In the genomic region with DNA sequence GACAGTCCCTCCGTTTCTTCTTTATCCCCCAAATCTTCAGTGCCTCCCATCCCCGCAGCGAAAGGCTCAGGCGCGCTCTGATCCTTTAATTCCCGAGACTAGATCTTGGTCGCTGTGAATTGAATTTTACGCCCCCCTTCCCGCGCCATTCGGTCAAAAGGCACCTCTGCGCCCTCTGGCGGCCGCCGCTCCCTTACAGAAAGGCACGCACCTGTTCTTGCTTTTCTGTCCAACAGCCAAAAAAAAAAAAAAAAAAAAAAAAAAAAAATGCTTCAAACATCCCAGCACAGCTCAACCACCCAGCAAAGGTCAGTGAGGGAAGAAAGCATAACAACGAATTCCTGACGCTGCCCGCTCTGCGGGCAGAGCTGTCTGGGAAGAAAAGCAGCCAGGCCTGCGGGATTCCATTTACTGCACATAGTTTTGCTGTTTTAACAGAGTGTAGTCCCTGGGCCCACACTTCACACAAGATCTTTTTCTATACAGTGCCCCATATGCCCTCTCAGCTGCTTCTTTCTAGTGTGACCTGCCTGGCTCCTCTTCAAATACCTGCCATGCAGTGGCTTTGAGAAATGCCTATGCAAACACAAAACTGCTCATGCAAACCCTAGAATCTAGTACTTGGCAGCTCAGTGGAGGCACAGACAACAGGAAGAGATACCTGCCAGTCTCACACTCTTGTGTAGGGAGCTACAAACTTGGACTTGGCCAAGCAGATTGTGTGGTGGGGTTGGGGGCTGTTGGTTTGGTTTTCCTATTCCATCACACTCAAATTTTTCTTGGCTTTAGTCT, we compare ENCODE assay signal across 9 cellular contexts. TPM values are rescaled to one million over a fixed set of nuclear protein-coding genes. Genes with fewer than 3 reads are reported as not detected.
A peak's percentile ranks its signal among the peaks of the same experiment; 100 is the strongest.
DNase-seq lines count a peak whose midpoint lies in the region; ATAC-seq, FAIRE-seq and TF ChIP-seq lines count a peak whose summit lies in the region.
"Had no signal": no experiment of that assay in that cellular context is flagged by ENCODE, and none has a peak within 500 bp of the region (broad histone marks: within the 10 kb centered on the region; RNA-seq: fewer than 3 reads in every experiment).

No MANE protein-coding gene starts in this region.

- H4K20me1 ChIP-seq in HCT116 (ENCODE audit: insufficient read depth), result no peaks in the 10 kb centered on the region; the same call in 1 of the 2 replicates

- ATAC-seq in HCT116, result peak; percentile 46
- peak; percentile 26 for ATAC-seq in activated B cell treated with CpG ODN at 0.5 μM for 24 hours (ENCODE audit: low read depth)
- no peak for ATAC-seq in HG02571 (IDR thresholded peaks at IDR 0.05; ENCODE audit: unreplicated experiment)

- H3K4me3 Mint-ChIP-seq in activated B cell treated with CpG ODN at 0.5 μM for 24 hours, result peak overlapping the region; percentile 96

- H3K4me3 ChIP-seq in HCT116 (replicated peaks in 1 of 2; ENCODE audit: low read depth in 1 of 2, low read length in 2 of 2), result peak overlapping the region; percentile 66 to 77
- peak overlapping the region; percentile 39 for H3K4me3 ChIP-seq in bronchial epithelial cell (ENCODE audit: low read depth, low read length)
- peak overlapping the region; percentile 40 to 72 for H3K4me3 ChIP-seq in kidney (ENCODE audit: low read length in 2 of 2)

- peaks cover 18 to 32% of the 10 kb centered on the region in 2 experiments for H3K4me1 ChIP-seq in HCT116 (ENCODE audit: control insufficient read depth in 1 of 2, insufficient read depth in 2 of 2, low read length in 2 of 2)
- H3K4me1 ChIP-seq in kidney (ENCODE audit: control insufficient read depth in 1 of 2, insufficient read depth in 1 of 2, low read depth in 1 of 2, low read length in 2 of 2), result peaks cover 20 to 22% of the 10 kb centered on the region in 2 donors

- RAD21 ChIA-PET in HCT116 (lab: Charles Lee; ENCODE audit: low non-redundant PET in 1 of 2, low total read pairs in 2 of 2, uncharacterized antibody in 2 of 2, unreplicated experiment in 2 of 2), result interaction anchor here (0.6 to 1.8 kb wide), 3 partner anchors 17 to 141 kb away, joined by 3 to 5 read pairs (median 4); partner anchors contain the start of genes SIAE (in 1 of the 2), SPA17 (in 1 of the 2) and TBRG1 (in 1 of the 2)

- peaks cover 22% of the 10 kb centered on the region for H3K36me3 Mint-ChIP-seq in activated B cell treated with CpG ODN at 0.5 μM for 24 hours (ENCODE audit: low read depth)

- TF ChIP-seq CTCF in HCT116 (IDR thresholded peaks at IDR 0.05 in 2 of 3, conservative IDR thresholded peaks at IDR 0.05 in 1 of 3; ENCODE audit: borderline replicate concordance in 1 of 3, insufficient read depth in 1 of 3, low read depth in 2 of 3, low read length in 2 of 3), result peak; percentile 81 to 90 (median 82)
- TF ChIP-seq CTCF in activated B cell treated with CpG ODN at 0.5 μM for 24 hours (IDR thresholded peaks at IDR 0.05), result peak; percentile 31
- peak; percentile 84 for TF ChIP-seq CTCF in bronchial epithelial cell (IDR thresholded peaks at IDR 0.05; ENCODE audit: insufficient read depth, low read length, severe bottlenecking)
- TF ChIP-seq CTCF in kidney (IDR thresholded peaks at IDR 0.05; ENCODE audit: borderline replicate concordance, extremely low read depth, insufficient read depth), result peak; percentile 89

- CTCF ChIA-PET in HCT116 (lab: Charles Lee), result interaction anchor here (0.5 to 3.2 kb wide), 18 partner anchors 9 to 710 kb away, joined by 3 to 28 read pairs (median 4); partner anchors contain the start of genes SIAE and SPA17
- CTCF ChIA-PET in activated B cell treated with CpG ODN at 0.5 μM for 24 hours (lab: Charles Lee), result interaction anchor here (0.6 to 10.0 kb wide), 21 partner anchors 10 to 194 kb away, joined by 3 to 162 read pairs (median 4); partner anchors contain the start of genes SIAE, SPA17 and VSIG2

- DNase-seq in COLO668 (lab: John Stamatoyannopoulos, UW; ENCODE audit: unreplicated experiment), result peak; percentile 77
- peak; percentile 61 for DNase-seq in HCT116 (ENCODE audit: low read depth, low spot score)
- peak; percentile 68 for DNase-seq in NCI-H2196 treated with DMSO at 0.1 percent for 48 hours (lab: John Stamatoyannopoulos, UW; ENCODE audit: unreplicated experiment)
- peak; percentile 83 for DNase-seq in activated B cell treated with CpG ODN at 0.5 μM for 24 hours
- peak; percentile 50 for DNase-seq in bronchial epithelial cell (ENCODE audit: low read depth)
- DNase-seq in kidney, result peak; percentile 93
- DNase-seq in stimulated activated CD4-positive, alpha-beta T cell treated with anti-CD3 and anti-CD28 coated beads, Interleukin-1b, Interleukin-23, amount 100 ng/mL, for 24 hours (ENCODE audit: low read depth in 4 of 4, low spot score in 1 of 4), result peak; percentile 75 to 79 (median 76)

- FAIRE-seq in bronchial epithelial cell (lab: Jason Lieb, UNC) (no peak), kidney (lab: Jason Lieb, UNC) (no peak)
- FAIRE-seq: TTC549 had no signal

- H3K4me2 ChIP-seq in HCT116 (ENCODE audit: low read length), result peak overlapping the region; percentile 98

- H3K27ac ChIP-seq in HCT116 (ENCODE audit: low read depth, low read length), result peak overlapping the region; percentile 84
- H3K27ac ChIP-seq in kidney (ENCODE audit: low read depth in 2 of 2, low read length in 2 of 2), result peak overlapping the region; percentile 43 to 45

- TF ChIP-seq RAD21 in HCT116 (IDR thresholded peaks at IDR 0.05; ENCODE audit: low read depth), result peak; percentile 72

- no TSS peak for BruUV-seq in HCT116 (replicated peaks; lab: Mats Ljungman, UMichigan)

- no peaks in the 10 kb centered on the region for H3K27me3 ChIP-seq in HCT116 (ENCODE audit: insufficient read depth, low read length)
- peaks cover 16% of the 10 kb centered on the region for H3K27me3 ChIP-seq in bronchial epithelial cell (ENCODE audit: control insufficient read depth, insufficient read depth, low read length)

- peak overlapping the region; percentile 90 for H2AFZ ChIP-seq in HCT116 (ENCODE audit: low read depth, low read length, poor library complexity, severe bottlenecking)

- no peaks in the 10 kb centered on the region for H3K9me2 ChIP-seq in HCT116 (ENCODE audit: insufficient read depth)

- H3K36me3 ChIP-seq in HCT116 (ENCODE audit: control insufficient read depth in 1 of 2, insufficient read depth in 2 of 2, low read length in 2 of 2), result peaks cover 0 to 5% of the 10 kb centered on the region in 2 experiments; a peak in 1 of 4 replicates
- peaks cover 2% of the 10 kb centered on the region for H3K36me3 ChIP-seq in bronchial epithelial cell (ENCODE audit: control insufficient read depth, insufficient read depth, low read length)
- H3K36me3 ChIP-seq in kidney (ENCODE audit: control insufficient read depth in 1 of 2, insufficient read depth in 2 of 2, low read length in 2 of 2), result no peaks in the 10 kb centered on the region

- TF ChIP-seq POLR2A in HCT116 (IDR thresholded peaks at IDR 0.05; ENCODE audit: borderline replicate concordance, extremely low read depth, insufficient read depth, insufficient read length), result no peak

- intact Hi-C loops in HCT116 (cut with micrococcal nuclease), result loop anchor here (1.0 to 2.0 kb wide), 3 partner anchors 17 to 94 kb away; no protein-coding TSS in a partner anchor
- intact Hi-C loops in activated B cell treated with CpG ODN at 0.5 μM for 24 hours (cut with micrococcal nuclease), result loop anchor here (1.0 to 10.0 kb wide), 11 partner anchors 17 to 1124 kb away; partner anchors contain the start of genes CCDC15, HYLS1, SIAE and SPA17
- intact Hi-C loops in kidney (cut with DNase I), result loop anchor here (5.0 kb wide), 1 partner anchor 91 kb away; the partner anchor contains the start of genes SIAE and SPA17

- H3K79me2 ChIP-seq in HCT116 (ENCODE audit: insufficient read depth, low read length), result no peaks in the 10 kb centered on the region

- H3K4me1 Mint-ChIP-seq in activated B cell treated with CpG ODN at 0.5 μM for 24 hours, result peaks cover 44% of the 10 kb centered on the region

- H3K9me3 ChIP-seq in HCT116 (ENCODE audit: control insufficient read depth in 1 of 2, insufficient read depth in 1 of 2, low read depth in 1 of 2, low read length in 2 of 2) (no peaks in the 10 kb centered on the region), kidney (ENCODE audit: control insufficient read depth in 1 of 2, low read length in 2 of 2) (no peaks in the 10 kb centered on the region)

- H3K27ac Mint-ChIP-seq in activated B cell treated with CpG ODN at 0.5 μM for 24 hours, result peak overlapping the region; percentile 81

- POLR2A ChIA-PET in HCT116 (lab: Charles Lee) (interaction anchor here (0.7 to 0.8 kb wide), 2 partner anchors 15 to 17 kb away, joined by 3 read pairs; no protein-coding TSS in a partner anchor), activated B cell treated with CpG ODN at 0.5 μM for 24 hours (lab: Charles Lee) (interaction anchor here (0.6 to 1.9 kb wide), 9 partner anchors 10 to 94 kb away, joined by 3 to 17 read pairs (median 4); partner anchors contain the start of genes MSANTD2, SIAE and SPA17)

- H3K27me3 Mint-ChIP-seq in activated B cell treated with CpG ODN at 0.5 μM for 24 hours, result peaks cover 2% of the 10 kb centered on the region

- no peaks in the 10 kb centered on the region for H3K9me3 Mint-ChIP-seq in activated B cell treated with CpG ODN at 0.5 μM for 24 hours

- peak overlapping the region; percentile 65 for H3K9ac ChIP-seq in HCT116 (ENCODE audit: low read length)
- peak overlapping the region in 1 of 2 donors; percentile 44 for H3K9ac ChIP-seq in kidney (ENCODE audit: low read length in 2 of 2)

TF ChIP-seq in HCT116, 20 proteins besides CTCF, POLR2A, EP300 and RAD21 (continues in another document):
- TF ChIP-seq YY1 (IDR thresholded peaks at IDR 0.05; ENCODE audit: extremely low read depth, insufficient replicate concordance, low read depth, low read length), result peak; percentile 39

RNA-seq across cellular contexts. Expression of gene ESAM, which starts 1.3 kb away (rescaled TPM):
- 6.1 TPM for total RNA-seq in HCT116 (2021; ENCODE audit: unreplicated experiment)
- 4.7 and 6.1 TPM in 2 replicates for polyA plus RNA-seq in HCT116 (2012)
- total RNA-seq in activated B cell treated with CpG ODN at 0.5 μM for 24 hours, result 2.3 and 4.0 TPM in 2 replicates
- total RNA-seq in bronchial epithelial cell, result not detected in 2 replicates
- total RNA-seq in kidney, result 63.0 TPM
- 85.8 TPM for polyA plus RNA-seq in kidney (ENCODE audit: insufficient read depth, low read depth, low replicate concordance)

RNA-seq across cellular contexts. Expression of gene VSIG2, which starts 11.3 kb away (rescaled TPM):
- total RNA-seq in HCT116 (2021; ENCODE audit: unreplicated experiment) (not detected), activated B cell treated with CpG ODN at 0.5 μM for 24 hours (0.20 TPM in 2 replicates), bronchial epithelial cell (0.53 and 2.0 TPM in 2 replicates), kidney (3.9 TPM)
- 0.05 and 0.08 TPM in 2 replicates for polyA plus RNA-seq in HCT116 (2012)
- polyA plus RNA-seq in kidney (ENCODE audit: insufficient read depth, low read depth, low replicate concordance), result 11.7 TPM

RNA-seq across cellular contexts. Expression of gene NRGN, which starts 23.6 kb away (rescaled TPM):
- total RNA-seq in HCT116 (2021; ENCODE audit: unreplicated experiment) (33.3 TPM), activated B cell treated with CpG ODN at 0.5 μM for 24 hours (0.69 and 1.0 TPM in 2 replicates), bronchial epithelial cell (not detected in 2 replicates), kidney (17.9 TPM)
- 14.7 and 19.4 TPM in 2 replicates for polyA plus RNA-seq in HCT116 (2012)
- 55.9 TPM for polyA plus RNA-seq in kidney (ENCODE audit: insufficient read depth, low read depth, low replicate concordance)

RNA-seq across cellular contexts. Expression of gene MSANTD2, which starts 36.9 kb away (rescaled TPM):
- 8.6 TPM for total RNA-seq in HCT116 (2021; ENCODE audit: unreplicated experiment)
- 1.6 and 1.9 TPM in 2 replicates for polyA plus RNA-seq in HCT116 (2012)
- total RNA-seq in activated B cell treated with CpG ODN at 0.5 μM for 24 hours, result 17.7 and 21.0 TPM in 2 replicates
- total RNA-seq in bronchial epithelial cell, result 2.9 TPM in 2 replicates
- 16.4 TPM for total RNA-seq in kidney
- polyA plus RNA-seq in kidney (ENCODE audit: insufficient read depth, low read depth, low replicate concordance), result 6.5 TPM

Comparison
In these comparisons a context has a peak if more than half of its experiments do, and no peak if none do; other contexts are left out.
1. CTCF ChIP-seq: peak in every context shown above with its lines; median percentile 89 in kidney; 84 in bronchial epithelial cell; 82 in HCT116; 31 in activated B cell treated with CpG ODN at 0.5 μM for 24 hours.